ENCODE assay signal across 1 cellular context in genomic region chr1:27397106-27397505, GRCh38.
TF ChIP-seq lines count a peak whose summit lies in the region.

No MANE protein-coding gene starts in this region.

TF ChIP-seq in GM23338, 12 proteins besides CTCF, POLR2A, EP300 and RAD21 (continued from another document):
- no peak for TF ChIP-seq ZNF462 (CRISPR knock-in tag; IDR thresholded peaks at IDR 0.05)
- no peak for TF ChIP-seq EZH2phosphoT487 (IDR thresholded peaks at IDR 0.05; ENCODE audit: unreplicated experiment)
- no peak for TF ChIP-seq ZNF114 (CRISPR knock-in tag; IDR thresholded peaks at IDR 0.05)
- no peak for TF ChIP-seq POLR2AphosphoS5 (IDR thresholded peaks at IDR 0.05; ENCODE audit: low read depth)
- no peak for TF ChIP-seq EZH2 (IDR thresholded peaks at IDR 0.05; ENCODE audit: low read depth, unreplicated experiment)
TF ChIP-seq in GM23338: peak in this region for 0.
